8 cellular contexts compared by ENCODE assay signal in the genomic region with DNA sequence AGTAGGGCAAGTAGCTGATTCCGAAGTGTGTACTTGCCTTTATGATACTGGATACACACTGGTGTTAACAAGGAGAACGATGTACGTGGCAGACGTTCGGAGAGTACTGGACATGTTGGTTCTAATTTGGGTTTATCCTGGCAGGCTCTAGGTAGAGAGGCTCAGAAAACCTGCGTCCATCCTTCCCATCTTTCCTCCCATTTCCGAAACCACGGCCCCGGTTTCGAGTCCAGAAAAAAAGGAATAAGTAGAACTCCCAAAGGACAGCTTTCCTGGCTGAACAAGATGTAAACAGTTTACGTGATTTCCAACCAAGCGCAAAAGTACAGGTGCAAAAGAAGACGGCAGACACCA. TPM values are rescaled to one million over a fixed set of nuclear protein-coding genes. Genes with fewer than 3 reads are reported as not detected.
DNase-seq lines count a peak whose midpoint lies in the region; ATAC-seq and TF ChIP-seq lines count a peak whose summit lies in the region.

No MANE protein-coding gene starts in this region.

- TF ChIP-seq CTCF in spleen (IDR thresholded peaks at IDR 0.05 in 8 of 11, conservative IDR thresholded peaks at IDR 0.05 in 3 of 11) = no peak

- no peaks in the 10 kb centered on the region for H3K27me3 Mint-ChIP-seq in activated CD4-positive, alpha-beta memory T cell treated with anti-CD3 and anti-CD28 coated beads for 36 hours

- peak overlapping the region; percentile 91 for H3K27ac ChIP-seq in right cardiac atrium (ENCODE audit: low read length)
- H3K27ac ChIP-seq in spleen = peak overlapping the region; percentile 17 to 93 (median 88)

- peaks cover 25% of the 10 kb centered on the region for H3K4me1 Mint-ChIP-seq in activated CD4-positive, alpha-beta memory T cell treated with anti-CD3 and anti-CD28 coated beads for 36 hours (ENCODE audit: low read depth)

- intact Hi-C loops in activated CD4-positive, alpha-beta memory T cell treated with anti-CD3 and anti-CD28 coated beads for 36 hours (cut with micrococcal nuclease) = loop anchor here (1.0 kb wide), 1 partner anchor 55 kb away; a partner anchor contains a TSS
- intact Hi-C loops in right cardiac atrium (cut with DNase I) = no loop called here
- intact Hi-C loops in spleen (cut with DNase I; ENCODE audit: low total_unique reads) = no loop called here

- H3K9me3 ChIP-seq in right cardiac atrium (ENCODE audit: control insufficient read depth, low read length) = no peaks in the 10 kb centered on the region
- H3K9me3 ChIP-seq in spleen = no peaks in the 10 kb centered on the region

- CTCF ChIA-PET in activated CD4-positive, alpha-beta memory T cell treated with anti-CD3 and anti-CD28 coated beads for 36 hours (lab: Charles Lee) = interaction anchor here (0.8 kb wide), 1 partner anchor 11 kb away, joined by 3 read pairs; no protein-coding TSS in a partner anchor

- POLR2A ChIA-PET in activated CD4-positive, alpha-beta memory T cell treated with anti-CD3 and anti-CD28 coated beads for 36 hours (lab: Charles Lee) = interaction anchor here (0.6 to 3.0 kb wide), 3 partner anchors 49 to 55 kb away, joined by 3 to 10 read pairs (median 3); a partner anchor contains a TSS

- ATAC-seq in HG03039 (IDR thresholded peaks at IDR 0.05; ENCODE audit: unreplicated experiment) (peak; percentile 20), right cardiac atrium (peak; percentile 13 to 41), GM18519 (IDR thresholded peaks at IDR 0.05; ENCODE audit: low FRiP score, unreplicated experiment) (no peak)

- TF ChIP-seq POLR2A in spleen (IDR thresholded peaks at IDR 0.05) = no peak

- peak overlapping the region; percentile 89 for H3K27ac Mint-ChIP-seq in activated CD4-positive, alpha-beta memory T cell treated with anti-CD3 and anti-CD28 coated beads for 36 hours

- H3K4me3 ChIP-seq in right cardiac atrium (ENCODE audit: low read length) (peak overlapping the region; percentile 67), spleen (peak overlapping the region; percentile 66 to 94 (median 76))

- H3K36me3 ChIP-seq in spleen = no peaks in the 10 kb centered on the region

- peaks cover 4% of the 10 kb centered on the region for H3K36me3 Mint-ChIP-seq in activated CD4-positive, alpha-beta memory T cell treated with anti-CD3 and anti-CD28 coated beads for 36 hours

- H3K4me3 Mint-ChIP-seq in activated CD4-positive, alpha-beta memory T cell treated with anti-CD3 and anti-CD28 coated beads for 36 hours = peak overlapping the region; percentile 98

- H3K4me1 ChIP-seq in right cardiac atrium (ENCODE audit: control insufficient read depth, insufficient read depth, low read length) (peaks cover 6% of the 10 kb centered on the region), spleen (peaks cover 4 to 57% (median 37%) of the 10 kb centered on the region in 6 donors)

- DNase-seq in NCI-H510A treated with DMSO at 0.1 percent for 48 hours (lab: John Stamatoyannopoulos, UW) (peak; percentile 40), NCI-H510A (lab: John Stamatoyannopoulos, UW) (no peak), right cardiac atrium (no peak), spleen (no peak), NCI-H2227 treated with DMSO at 0.1 percent for 48 hours (lab: John Stamatoyannopoulos, UW) (no peak)
- no peak for DNase-seq in activated CD4-positive, alpha-beta memory T cell treated with anti-CD3 and anti-CD28 coated beads for 36 hours

- under 1% methylated on average over 13 of the region's 13 CpGs for WGBS in right cardiac atrium
- 1 to 2% (median 1%) methylated on average over 13 of the region's 13 CpGs for WGBS in spleen, 5 donors

- H3K27me3 ChIP-seq in right cardiac atrium (ENCODE audit: control insufficient read depth, insufficient read depth) (no peaks in the 10 kb centered on the region), spleen (replicated peaks in 1 of 7) (no peaks in the 10 kb centered on the region)

- H3K9me3 Mint-ChIP-seq in activated CD4-positive, alpha-beta memory T cell treated with anti-CD3 and anti-CD28 coated beads for 36 hours = no peaks in the 10 kb centered on the region

RNA-seq across cellular contexts. Expression of a gene that starts 0.3 kb away (rescaled TPM):
- total RNA-seq in activated CD4-positive, alpha-beta memory T cell treated with anti-CD3 and anti-CD28 coated beads for 36 hours = 10 to 100 TPM; 43.3 to 48.3 TPM
- total RNA-seq in right cardiac atrium (10 to 100 TPM; 62.3 to 72.1 (median 69.7) TPM), spleen (10 to 100 TPM; 28.1 to 54.4 (median 35.0) TPM)
- polyA plus RNA-seq in right cardiac atrium (17.8 TPM), spleen (10 to 100 TPM in 1 of 3 donors, 1 to 10 TPM in 2; 7.1 to 11.0 (median 8.5) TPM)

RNA-seq across cellular contexts. Expression of a gene that starts 8.4 kb away (rescaled TPM):
- total RNA-seq in activated CD4-positive, alpha-beta memory T cell treated with anti-CD3 and anti-CD28 coated beads for 36 hours = under 1 TPM; 0.10 to 0.17 TPM
- total RNA-seq in right cardiac atrium = under 1 TPM; 0.11 to 0.42 (median 0.14) TPM
- polyA plus RNA-seq in right cardiac atrium = 0.07 TPM
- total RNA-seq in spleen = 1 to 10 TPM in 2 of 7 donors, under 1 TPM in 5; 0.37 to 2.5 (median 0.79) TPM
- polyA plus RNA-seq in spleen = under 1 TPM; 0.15 to 0.20 (median 0.16) TPM

RNA-seq across cellular contexts. Expression of a gene that starts 54.8 kb away (rescaled TPM):
- total RNA-seq in activated CD4-positive, alpha-beta memory T cell treated with anti-CD3 and anti-CD28 coated beads for 36 hours = 10 to 100 TPM; 40.7 to 44.8 TPM
- total RNA-seq in right cardiac atrium = 10 to 100 TPM; 22.1 to 32.1 (median 27.5) TPM
- 8.9 TPM for polyA plus RNA-seq in right cardiac atrium
- 10 to 100 TPM; 51.4 to 69.2 (median 55.7) TPM for total RNA-seq in spleen
- 1 to 10 TPM; 4.3 to 8.8 (median 5.8) TPM for polyA plus RNA-seq in spleen
